ENCODE assay signal across 2 cellular contexts in genomic region chr14:31161274-31161673, GRCh38.
TF ChIP-seq lines count a peak whose summit lies in the region.

No MANE protein-coding gene starts in this region.

TF ChIP-seq in HepG2, 621 proteins besides CTCF, POLR2A, EP300 and RAD21:
- TF ChIP-seq ZNF878 (CRISPR knock-in tag; IDR thresholded peaks at IDR 0.05) (0 out of 2 replicates have a peak, but pooled peaks have one; percentile 58), CSRNP1 (CRISPR knock-in tag; IDR thresholded peaks at IDR 0.05) (0 out of 2 replicates have a peak, but pooled peaks have one; percentile 51), ELF3 (CRISPR knock-in tag; IDR thresholded peaks at IDR 0.05) (no peak), HDAC1 (CRISPR knock-in tag; IDR thresholded peaks at IDR 0.05) (0 out of 2 replicates have a peak, but pooled peaks have one; percentile 15), ZNF670 (CRISPR knock-in tag; IDR thresholded peaks at IDR 0.05; ENCODE audit: borderline replicate concordance) (peak; percentile 22; the same call in 1 of the 2 replicates), DPF2 (CRISPR knock-in tag; IDR thresholded peaks at IDR 0.05; ENCODE audit: borderline replicate concordance, low read depth) (no peak), ZBTB37 (CRISPR knock-in tag; IDR thresholded peaks at IDR 0.05) (0 out of 2 replicates have a peak, but pooled peaks have one; percentile 4), ZNF567 (CRISPR knock-in tag; IDR thresholded peaks at IDR 0.05; ENCODE audit: borderline replicate concordance) (no peak)

TF ChIP-seq in IMR-90, 13 proteins besides CTCF, POLR2A, EP300 and RAD21:
- TF ChIP-seq BHLHE40 (IDR thresholded peaks at IDR 0.05; ENCODE audit: low read depth, low read length) (no peak), RCOR1 (IDR thresholded peaks at IDR 0.05; ENCODE audit: insufficient replicate concordance, low read length) (no peak), ELK1 (IDR thresholded peaks at IDR 0.05; ENCODE audit: borderline replicate concordance, low read depth, low read length) (no peak), CHD1 (IDR thresholded peaks at IDR 0.05; ENCODE audit: low read depth, low read length) (no peak)
TF ChIP-seq in IMR-90: peak in this region for 0.
